ENCODE assay signal across 1 cellular context in the genomic region with DNA sequence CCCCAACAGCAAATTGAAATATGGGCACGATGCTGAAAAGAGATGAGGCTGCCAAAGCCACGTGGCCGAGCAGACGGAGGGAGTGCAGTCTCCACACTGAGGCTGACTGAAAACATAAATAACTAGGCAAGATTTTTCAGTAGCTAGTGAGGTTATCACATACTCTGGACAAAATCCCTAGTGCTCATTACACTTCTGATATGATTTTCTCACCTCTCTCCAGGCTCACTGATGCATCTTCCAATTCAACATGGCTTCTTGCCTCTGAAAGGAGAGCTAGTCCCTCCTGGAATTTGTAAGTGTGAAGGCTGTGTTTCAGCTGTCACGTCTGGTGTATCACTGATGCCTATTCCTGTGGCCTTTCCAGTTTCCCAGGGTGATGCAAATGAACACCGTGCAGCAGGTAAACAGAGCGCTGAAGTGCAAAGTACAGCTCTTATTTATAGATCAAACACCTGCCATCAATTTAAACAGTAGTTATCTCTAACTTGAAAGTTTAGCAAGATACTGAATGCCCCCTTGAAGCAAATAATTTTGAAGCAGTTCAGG.
TF ChIP-seq lines count a peak whose summit lies in the region.

No MANE protein-coding gene starts in this region.

TF ChIP-seq in HepG2, 621 proteins besides CTCF, POLR2A, EP300 and RAD21 (continued from another document and continues in another):
- TF ChIP-seq CEBPZ (IDR thresholded peaks at IDR 0.05; ENCODE audit: low read length) (no peak), ZNF12 (CRISPR knock-in tag; IDR thresholded peaks at IDR 0.05) (no peak), ZMYM4 (CRISPR knock-in tag; IDR thresholded peaks at IDR 0.05) (peak; percentile 63), ZBTB20 (CRISPR knock-in tag; IDR thresholded peaks at IDR 0.05; ENCODE audit: borderline replicate concordance, low read depth) (peak; percentile 40; the same call in 1 of the 2 replicates), GMEB2 (CRISPR knock-in tag; IDR thresholded peaks at IDR 0.05; ENCODE audit: low read depth) (no peak), ZNF550 (CRISPR knock-in tag; IDR thresholded peaks at IDR 0.05; ENCODE audit: borderline replicate concordance) (no peak), ZNF382 (CRISPR knock-in tag; IDR thresholded peaks at IDR 0.05; ENCODE audit: borderline replicate concordance) (no peak), ZNF451 (CRISPR knock-in tag; IDR thresholded peaks at IDR 0.05) (no peak), CSRNP1 (CRISPR knock-in tag; IDR thresholded peaks at IDR 0.05) (0 out of 2 replicates have a peak, but pooled peaks have one; percentile 19), KDM6A (CRISPR knock-in tag; IDR thresholded peaks at IDR 0.05; ENCODE audit: low read depth) (peak; percentile 89), RFX1 (IDR thresholded peaks at IDR 0.05) (peak; percentile 61), ZC3H13 (CRISPR knock-in tag; IDR thresholded peaks at IDR 0.05) (no peak), ZNF780A (CRISPR knock-in tag; IDR thresholded peaks at IDR 0.05) (0 out of 2 replicates have a peak, but pooled peaks have one; percentile 26), HDAC2 (CRISPR knock-in tag; IDR thresholded peaks at IDR 0.05) (peak; percentile 82), KDM4B (CRISPR knock-in tag; IDR thresholded peaks at IDR 0.05) (no peak; the same call in 1 of the 2 replicates), HCFC1 (IDR thresholded peaks at IDR 0.05; ENCODE audit: low read depth, low read length) (no peak), MIER2 (CRISPR knock-in tag; IDR thresholded peaks at IDR 0.05) (no peak), GTF3A (CRISPR knock-in tag; conservative IDR thresholded peaks at IDR 0.05) (no peak), BORCS8-MEF2B (CRISPR knock-in tag; IDR thresholded peaks at IDR 0.05) (no peak), TRAFD1 (CRISPR knock-in tag; IDR thresholded peaks at IDR 0.05; ENCODE audit: borderline replicate concordance) (no peak), CBFB (CRISPR knock-in tag; IDR thresholded peaks at IDR 0.05) (no peak), NR2F1 (CRISPR knock-in tag; IDR thresholded peaks at IDR 0.05) (no peak), EEA1 (CRISPR knock-in tag; IDR thresholded peaks at IDR 0.05; ENCODE audit: borderline replicate concordance) (no peak), ZNF576 (CRISPR knock-in tag; IDR thresholded peaks at IDR 0.05) (no peak), ZUFSP (CRISPR knock-in tag; IDR thresholded peaks at IDR 0.05; ENCODE audit: borderline replicate concordance) (no peak), TBX3 (IDR thresholded peaks at IDR 0.05; ENCODE audit: borderline replicate concordance) (peak; percentile 84), NFE2L2 (IDR thresholded peaks at IDR 0.05; ENCODE audit: low read length) (no peak), THAP11 (CRISPR knock-in tag; IDR thresholded peaks at IDR 0.05) (peak; percentile 35; the same call in 1 of the 2 replicates), ZKSCAN8 (CRISPR knock-in tag; IDR thresholded peaks at IDR 0.05; ENCODE audit: borderline replicate concordance) (peak; percentile 42; the same call in 1 of the 2 replicates), ZNF296 (CRISPR knock-in tag; conservative IDR thresholded peaks at IDR 0.05) (no peak)
- TF ChIP-seq, protein P1, sequence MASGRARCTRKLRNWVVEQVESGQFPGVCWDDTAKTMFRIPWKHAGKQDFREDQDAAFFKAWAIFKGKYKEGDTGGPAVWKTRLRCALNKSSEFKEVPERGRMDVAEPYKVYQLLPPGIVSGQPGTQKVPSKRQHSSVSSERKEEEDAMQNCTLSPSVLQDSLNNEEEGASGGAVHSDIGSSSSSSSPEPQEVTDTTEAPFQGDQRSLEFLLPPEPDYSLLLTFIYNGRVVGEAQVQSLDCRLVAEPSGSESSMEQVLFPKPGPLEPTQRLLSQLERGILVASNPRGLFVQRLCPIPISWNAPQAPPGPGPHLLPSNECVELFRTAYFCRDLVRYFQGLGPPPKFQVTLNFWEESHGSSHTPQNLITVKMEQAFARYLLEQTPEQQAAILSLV (CRISPR knock-in tag; IDR thresholded peaks at IDR 0.05; ENCODE audit: borderline replicate concordance): no peak
- TF ChIP-seq, protein P2, sequence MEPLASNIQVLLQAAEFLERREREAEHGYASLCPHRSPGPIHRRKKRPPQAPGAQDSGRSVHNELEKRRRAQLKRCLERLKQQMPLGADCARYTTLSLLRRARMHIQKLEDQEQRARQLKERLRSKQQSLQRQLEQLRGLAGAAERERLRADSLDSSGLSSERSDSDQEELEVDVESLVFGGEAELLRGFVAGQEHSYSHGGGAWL (CRISPR knock-in tag; IDR thresholded peaks at IDR 0.05): no peak
- TF ChIP-seq, protein P3, sequence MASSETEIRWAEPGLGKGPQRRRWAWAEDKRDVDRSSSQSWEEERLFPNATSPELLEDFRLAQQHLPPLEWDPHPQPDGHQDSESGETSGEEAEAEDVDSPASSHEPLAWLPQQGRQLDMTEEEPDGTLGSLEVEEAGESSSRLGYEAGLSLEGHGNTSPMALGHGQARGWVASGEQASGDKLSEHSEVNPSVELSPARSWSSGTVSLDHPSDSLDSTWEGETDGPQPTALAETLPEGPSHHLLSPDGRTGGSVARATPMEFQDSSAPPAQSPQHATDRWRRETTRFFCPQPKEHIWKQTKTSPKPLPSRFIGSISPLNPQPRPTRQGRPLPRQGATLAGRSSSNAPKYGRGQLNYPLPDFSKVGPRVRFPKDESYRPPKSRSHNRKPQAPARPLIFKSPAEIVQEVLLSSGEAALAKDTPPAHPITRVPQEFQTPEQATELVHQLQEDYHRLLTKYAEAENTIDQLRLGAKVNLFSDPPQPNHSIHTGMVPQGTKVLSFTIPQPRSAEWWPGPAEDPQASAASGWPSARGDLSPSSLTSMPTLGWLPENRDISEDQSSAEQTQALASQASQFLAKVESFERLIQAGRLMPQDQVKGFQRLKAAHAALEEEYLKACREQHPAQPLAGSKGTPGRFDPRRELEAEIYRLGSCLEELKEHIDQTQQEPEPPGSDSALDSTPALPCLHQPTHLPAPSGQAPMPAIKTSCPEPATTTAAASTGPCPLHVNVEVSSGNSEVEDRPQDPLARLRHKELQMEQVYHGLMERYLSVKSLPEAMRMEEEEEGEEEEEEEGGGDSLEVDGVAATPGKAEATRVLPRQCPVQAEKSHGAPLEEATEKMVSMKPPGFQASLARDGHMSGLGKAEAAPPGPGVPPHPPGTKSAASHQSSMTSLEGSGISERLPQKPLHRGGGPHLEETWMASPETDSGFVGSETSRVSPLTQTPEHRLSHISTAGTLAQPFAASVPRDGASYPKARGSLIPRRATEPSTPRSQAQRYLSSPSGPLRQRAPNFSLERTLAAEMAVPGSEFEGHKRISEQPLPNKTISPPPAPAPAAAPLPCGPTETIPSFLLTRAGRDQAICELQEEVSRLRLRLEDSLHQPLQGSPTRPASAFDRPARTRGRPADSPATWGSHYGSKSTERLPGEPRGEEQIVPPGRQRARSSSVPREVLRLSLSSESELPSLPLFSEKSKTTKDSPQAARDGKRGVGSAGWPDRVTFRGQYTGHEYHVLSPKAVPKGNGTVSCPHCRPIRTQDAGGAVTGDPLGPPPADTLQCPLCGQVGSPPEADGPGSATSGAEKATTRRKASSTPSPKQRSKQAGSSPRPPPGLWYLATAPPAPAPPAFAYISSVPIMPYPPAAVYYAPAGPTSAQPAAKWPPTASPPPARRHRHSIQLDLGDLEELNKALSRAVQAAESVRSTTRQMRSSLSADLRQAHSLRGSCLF (CRISPR knock-in tag; IDR thresholded peaks at IDR 0.05; ENCODE audit: borderline replicate concordance): no peak
- TF ChIP-seq, protein P4, sequence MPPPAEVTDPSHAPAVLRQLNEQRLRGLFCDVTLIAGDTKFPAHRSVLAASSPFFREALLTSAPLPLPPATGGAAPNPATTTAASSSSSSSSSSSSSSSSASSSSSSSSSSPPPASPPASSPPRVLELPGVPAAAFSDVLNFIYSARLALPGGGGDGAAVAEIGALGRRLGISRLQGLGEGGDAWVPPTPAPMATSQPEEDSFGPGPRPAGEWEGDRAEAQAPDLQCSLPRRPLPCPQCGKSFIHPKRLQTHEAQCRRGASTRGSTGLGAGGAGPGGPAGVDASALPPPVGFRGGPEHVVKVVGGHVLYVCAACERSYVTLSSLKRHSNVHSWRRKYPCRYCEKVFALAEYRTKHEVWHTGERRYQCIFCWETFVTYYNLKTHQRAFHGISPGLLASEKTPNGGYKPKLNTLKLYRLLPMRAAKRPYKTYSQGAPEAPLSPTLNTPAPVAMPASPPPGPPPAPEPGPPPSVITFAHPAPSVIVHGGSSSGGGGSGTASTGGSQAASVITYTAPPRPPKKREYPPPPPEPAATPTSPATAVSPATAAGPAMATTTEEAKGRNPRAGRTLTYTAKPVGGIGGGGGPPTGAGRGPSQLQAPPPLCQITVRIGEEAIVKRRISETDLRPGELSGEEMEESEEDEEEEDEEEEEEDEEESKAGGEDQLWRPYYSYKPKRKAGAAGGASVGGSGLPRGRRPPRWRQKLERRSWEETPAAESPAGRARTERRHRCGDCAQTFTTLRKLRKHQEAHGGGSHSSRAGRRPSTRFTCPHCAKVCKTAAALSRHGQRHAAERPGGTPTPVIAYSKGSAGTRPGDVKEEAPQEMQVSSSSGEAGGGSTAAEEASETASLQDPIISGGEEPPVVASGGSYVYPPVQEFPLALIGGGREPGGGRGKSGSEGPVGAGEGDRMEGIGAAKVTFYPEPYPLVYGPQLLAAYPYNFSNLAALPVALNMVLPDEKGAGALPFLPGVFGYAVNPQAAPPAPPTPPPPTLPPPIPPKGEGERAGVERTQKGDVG (CRISPR knock-in tag; IDR thresholded peaks at IDR 0.05; ENCODE audit: borderline replicate concordance): no peak
